ENCODE assay signal across 1 cellular context in genomic region chr4:80097395-80098177, GRCh38.
TF ChIP-seq lines count a peak whose summit lies in the region.

No MANE protein-coding gene starts in this region.

TF ChIP-seq in IMR-90, 13 proteins besides CTCF, POLR2A, EP300 and RAD21:
- TF ChIP-seq NFE2L2 (IDR thresholded peaks at IDR 0.05; ENCODE audit: low read depth, low read length) (no peak), SMC3 (IDR thresholded peaks at IDR 0.05; ENCODE audit: low read depth, low read length) (no peak), USF2 (IDR thresholded peaks at IDR 0.05; ENCODE audit: low read depth, low read length) (no peak), CEBPB (IDR thresholded peaks at IDR 0.05; ENCODE audit: low read depth, low read length) (0 out of 2 replicates have a peak, but pooled peaks have one; percentile 22)
